Comparison of ENCODE assay signal across 8 cellular contexts in the genomic region with DNA sequence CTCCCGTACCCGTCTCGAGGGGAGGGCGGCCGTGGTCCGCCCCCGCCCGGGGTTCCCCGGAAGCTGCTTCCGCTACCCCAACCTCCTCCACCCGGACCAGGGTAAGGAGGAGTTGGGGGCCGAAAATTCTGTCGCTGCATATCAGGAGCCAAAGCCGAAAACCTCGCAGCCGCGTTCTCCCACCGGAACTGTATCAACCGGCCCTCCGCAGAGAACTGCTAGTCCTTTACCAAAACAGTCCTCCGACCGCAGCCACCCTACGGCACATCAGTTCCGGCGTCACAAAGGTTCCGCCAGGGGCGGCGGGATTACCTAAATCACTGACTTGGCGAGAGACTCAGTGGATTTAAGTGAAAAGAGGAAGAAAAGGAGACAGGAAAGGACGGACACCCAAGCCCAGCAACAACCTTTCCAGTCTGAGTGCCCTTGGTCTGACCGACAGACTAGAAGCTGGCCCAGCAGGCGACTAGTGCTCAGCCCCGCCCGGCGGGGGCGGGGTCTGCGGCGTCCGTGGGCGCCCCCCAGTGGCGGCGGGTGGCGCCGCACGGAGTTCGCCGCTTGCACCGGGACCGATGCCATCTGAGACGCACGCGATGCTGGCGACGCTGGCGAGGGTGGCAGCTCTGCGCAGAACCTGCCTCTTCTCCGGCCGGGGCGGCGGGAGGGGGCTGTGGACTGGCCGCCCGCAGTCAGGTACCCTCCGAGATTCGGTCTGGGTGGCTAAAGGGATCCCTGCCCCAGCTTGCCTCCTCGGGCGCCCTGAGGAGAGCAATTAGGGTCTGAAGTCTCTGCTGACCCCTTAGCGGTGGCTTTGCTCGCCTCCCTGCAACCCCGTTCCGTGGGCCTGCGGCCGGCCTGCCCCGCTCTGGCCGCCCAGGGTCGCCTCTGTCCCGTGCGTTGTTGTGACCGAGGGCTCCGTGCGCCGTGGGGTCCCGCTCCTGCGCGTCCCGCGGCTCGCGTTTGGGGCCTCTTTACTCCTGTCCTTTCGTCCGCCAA. TPM values are rescaled to one million over a fixed set of nuclear protein-coding genes. Genes with fewer than 3 reads are reported as not detected.
DNase-seq lines count a peak whose midpoint lies in the region; ATAC-seq, FAIRE-seq and TF ChIP-seq lines count a peak whose summit lies in the region.

Gene MPLKIP (minus strand): TSS at position 195 of the 996 bp plus-strand sequence. CDS start 55 bp downstream, at position 140.
Gene SUGCT (plus strand): TSS at position 578 of the 996 bp plus-strand sequence.

- ATAC-seq in HG02763 (IDR thresholded peaks at IDR 0.05; ENCODE audit: unreplicated experiment), result peak; percentile 92
- peak; percentile 94 to 98 (median 96) for ATAC-seq in heart right ventricle
- ATAC-seq in upper lobe of left lung (ENCODE audit: low FRiP score in 2 of 2), result peak; percentile 99

- TF ChIP-seq EP300 in upper lobe of left lung (IDR thresholded peaks at IDR 0.05), result no peak

- intact Hi-C loops in heart right ventricle (cut with DNase I) (loop anchor here in 4 of 10 donors (1.0 to 10.0 kb wide), 4 partner anchors 185 to 240 kb away; no protein-coding TSS in a partner anchor), posterior cingulate gyrus (cut with DNase I) (loop anchor here (2.0 kb wide), 1 partner anchor 184 kb away; the partner anchor contains the start of gene CDK13)

- H3K4me3 ChIP-seq in heart right ventricle, result peak within 1 kb of the TSS; percentile 63 to 99 (median 88)
- H3K4me3 ChIP-seq in upper lobe of left lung, result peak within 1 kb of the TSS; percentile 59 to 94 (median 77)

- DNase-seq in GM12891 (ENCODE audit: insufficient read length, low spot score), result peak; percentile 85
- DNase-seq in NCI-H128 (lab: John Stamatoyannopoulos, UW; ENCODE audit: unreplicated experiment), result peak; percentile 81
- DNase-seq in SW 1271 (lab: John Stamatoyannopoulos, UW), result peak; percentile 78 to 87
- DNase-seq in heart right ventricle, result peak; percentile 82 to 89
- peak; percentile 77 to 97 (median 82) for DNase-seq in posterior cingulate gyrus
- peak; percentile 87 to 96 for DNase-seq in upper lobe of left lung

- H3K27ac ChIP-seq in adipose tissue (ENCODE audit: low read depth, low read length) (peak within 1 kb of the TSS; percentile 11), heart right ventricle (peak within 1 kb of the TSS; percentile 89 to 96 (median 91)), upper lobe of left lung (peak within 1 kb of the TSS; percentile 87 to 93 (median 91))

- peak; percentile 98 to 100 (median 99) for TF ChIP-seq CTCF in heart right ventricle (IDR thresholded peaks at IDR 0.05)
- peak; percentile 94 to 99 (median 96) for TF ChIP-seq CTCF in upper lobe of left lung (IDR thresholded peaks at IDR 0.05)

- TF ChIP-seq POLR2A in GM12891 (IDR thresholded peaks at IDR 0.05; ENCODE audit: low read depth, low read length), result peak; percentile 78
- TF ChIP-seq POLR2A in upper lobe of left lung (IDR thresholded peaks at IDR 0.05), result peak in 3 of 4 donors; percentile 39 to 71 (median 61)

- H3K9me3 ChIP-seq in heart right ventricle (no peaks in the 10 kb centered on the region), upper lobe of left lung (no peaks in the 10 kb centered on the region)

- peaks cover 0 to 42% (median 36%) of the 10 kb centered on the region in 9 donors for H3K4me1 ChIP-seq in heart right ventricle
- H3K4me1 ChIP-seq in upper lobe of left lung, result peaks cover 20 to 34% (median 25%) of the 10 kb centered on the region in 4 donors

- H3K36me3 ChIP-seq in heart right ventricle (peaks cover 0 to 14% (median 0%) of the 10 kb centered on the region in 9 donors), upper lobe of left lung (no peaks in the 10 kb centered on the region)

- 1 to 2% (median 1%) methylated on average over 81 to 90 of the region's 90 CpGs for WGBS in adipose tissue, 3 donors
- WGBS in heart right ventricle, 2 donors, result 0 to 1% methylated on average over 87 to 90 of the region's 90 CpGs
- 1 to 2% methylated on average over 43 to 45 of the region's 90 CpGs for WGBS in upper lobe of left lung, 2 donors

- H3K27me3 ChIP-seq in heart right ventricle (peaks cover 0 to 15% (median 0%) of the 10 kb centered on the region in 7 donors), upper lobe of left lung (no peaks in the 10 kb centered on the region)

- peak; percentile 90 for FAIRE-seq in GM12891 (lab: Jason Lieb, UNC)

TF ChIP-seq in GM12891, 5 proteins besides CTCF, POLR2A, EP300 and RAD21:
- peak; percentile 98 for TF ChIP-seq TAF1 (IDR thresholded peaks at IDR 0.05; ENCODE audit: low read depth, low read length)
- TF ChIP-seq PAX5 (IDR thresholded peaks at IDR 0.05; ENCODE audit: insufficient read depth, low read length, severe bottlenecking), result no peak
- TF ChIP-seq POLR2AphosphoS5 (IDR thresholded peaks at IDR 0.05; ENCODE audit: low read depth, low read length), result peak; percentile 82
- TF ChIP-seq SPI1 (IDR thresholded peaks at IDR 0.05; ENCODE audit: low read depth, low read length), result no peak
- TF ChIP-seq POU2F2 (IDR thresholded peaks at IDR 0.05; ENCODE audit: low read depth, low read length), result peak; percentile 82

RNA-seq across cellular contexts. Expression of gene MPLKIP, which starts in this region (rescaled TPM):
- 40.1 TPM for polyA plus RNA-seq in GM12891 (2012; ENCODE audit: low read depth, missing spikeins)
- polyA plus RNA-seq in adipose tissue, result 10 to 100 TPM; 21.6 to 37.8 (median 34.7) TPM
- 10 to 100 TPM; 11.3 to 19.1 (median 15.6) TPM for total RNA-seq in heart right ventricle
- polyA plus RNA-seq in heart right ventricle, result 10 to 100 TPM; 21.7 to 30.7 TPM
- 10 to 100 TPM in 5 of 6 donors, 1 to 10 TPM in 1; 4.2 to 61.0 (median 30.0) TPM for total RNA-seq in upper lobe of left lung

RNA-seq across cellular contexts. Expression of gene SUGCT, which starts in this region (rescaled TPM):
- polyA plus RNA-seq in GM12891 (2012; ENCODE audit: low read depth, missing spikeins), result 0.09 TPM
- polyA plus RNA-seq in adipose tissue, result 1 to 10 TPM in 2 of 3 donors, under 1 TPM in 1; 0.75 to 4.2 (median 1.9) TPM
- total RNA-seq in heart right ventricle, result 1 to 10 TPM; 3.5 to 8.1 (median 6.4) TPM
- 1 to 10 TPM; 1.2 to 2.4 TPM for polyA plus RNA-seq in heart right ventricle
- total RNA-seq in upper lobe of left lung, result 1 to 10 TPM in 5 of 6 donors, not detected in 1; 1.4 to 3.1 (median 1.7) TPM

Comparison
In these comparisons a context has a peak if more than half of its experiments do, and no peak if none do; other contexts are left out.
1. Peak in every context shown above with its lines: DNase-seq, ATAC-seq, H3K4me3 ChIP-seq and H3K27ac ChIP-seq.
2. H3K27ac ChIP-seq: peak in every context shown above with its lines; median percentile 91 in heart right ventricle; 91 in upper lobe of left lung; 11 in adipose tissue.